ENCODE assay signal across 19 cellular contexts in the genomic region with DNA sequence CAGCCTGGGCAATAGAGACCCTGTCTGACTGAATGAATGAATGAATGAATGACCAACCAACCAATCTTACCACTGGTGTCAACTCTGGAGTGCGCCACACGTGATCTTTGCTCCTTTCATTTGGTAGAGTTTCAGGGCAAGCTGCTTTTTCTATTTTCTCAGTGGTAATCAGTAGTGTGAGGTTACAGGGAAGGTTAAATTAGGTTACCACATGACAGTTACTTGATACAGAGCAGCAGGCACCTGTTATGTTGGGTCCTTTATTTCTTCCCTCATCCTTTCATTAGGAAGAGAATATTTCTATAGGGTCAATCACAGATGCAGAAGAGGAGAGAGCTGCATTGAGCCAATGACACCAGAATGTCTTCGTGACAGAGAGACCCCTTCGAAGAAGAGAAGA.
DNase-seq lines count a peak whose midpoint lies in the region; ATAC-seq and TF ChIP-seq lines count a peak whose summit lies in the region.
"Had no signal": no experiment of that assay in that cellular context is flagged by ENCODE, and none has a peak within 500 bp of the region (broad histone marks: within the 10 kb centered on the region; RNA-seq: fewer than 3 reads in every experiment).

No MANE protein-coding gene starts in this region.

- no peak for TF ChIP-seq CTCF in WTC11 (IDR thresholded peaks at IDR 0.05)
- TF ChIP-seq CTCF in parathyroid adenoma (IDR thresholded peaks at IDR 0.05) = no peak

- H3K4me1 ChIP-seq in parathyroid adenoma = peaks cover 60% of the 10 kb centered on the region

- H3K27me3 Mint-ChIP-seq in WTC11 (ENCODE audit: low read depth) = no peaks in the 10 kb centered on the region
- H3K27me3 Mint-ChIP-seq: B cell had no signal

- peak; percentile 35 for ATAC-seq in GM19351 (IDR thresholded peaks at IDR 0.05; ENCODE audit: unreplicated experiment)
- ATAC-seq in WTC11 = no peak
- ATAC-seq in GM21825 (IDR thresholded peaks at IDR 0.05; ENCODE audit: unreplicated experiment) = no peak

- no peak overlapping the region for H3K4me3 Mint-ChIP-seq in WTC11
- H3K4me3 Mint-ChIP-seq: B cell; CD4-positive, alpha-beta T cell; CD8-positive, alpha-beta memory T cell had no signal

- H3K36me3 ChIP-seq in parathyroid adenoma (ENCODE audit: control insufficient read depth, insufficient read depth, low read length) = no peaks in the 10 kb centered on the region
- H3K36me3 ChIP-seq: BLaER1 had no signal

- peak overlapping the region; percentile 10; the same call in 1 of the 2 replicates for H3K27ac Mint-ChIP-seq in WTC11
- H3K27ac Mint-ChIP-seq: B cell; CD4-positive, alpha-beta T cell; CD8-positive, alpha-beta memory T cell had no signal

- H3K27ac ChIP-seq in parathyroid adenoma = peak overlapping the region; percentile 1
- H3K27ac ChIP-seq: 22Rv1, BLaER1, C4-2B, GM23248 had no signal

- peaks cover 38% of the 10 kb centered on the region for H3K4me1 Mint-ChIP-seq in WTC11
- H3K4me1 Mint-ChIP-seq: B cell had no signal

- H3K4me2 ChIP-seq in parathyroid adenoma (ENCODE audit: low read length) = no peak overlapping the region
- H3K4me2 ChIP-seq: BLaER1 had no signal

- no peak overlapping the region for H3K9ac ChIP-seq in parathyroid adenoma
- H3K9ac ChIP-seq: BLaER1, GM23248 had no signal

- POLR2A ChIA-PET in WTC11 (lab: Charles Lee) = no interaction called here

- no peaks in the 10 kb centered on the region for H3K9me3 ChIP-seq in parathyroid adenoma (ENCODE audit: control insufficient read depth, low read length)

- H3K9me3 Mint-ChIP-seq in WTC11 = peaks cover 16% of the 10 kb centered on the region

- H3K4me3 ChIP-seq in parathyroid adenoma (ENCODE audit: low read depth, low read length) = no peak overlapping the region
- H3K4me3 ChIP-seq: BLaER1, GM23248 had no signal

- DNase-seq in WTC11 (ENCODE audit: low spot score) = no peak
- DNase-seq in CD1c-positive myeloid dendritic cell (ENCODE audit: extremely low spot score) = no peak
- DNase-seq in OCI-M2 (lab: John Stamatoyannopoulos, UW; ENCODE audit: unreplicated experiment) = no peak
- DNase-seq: CD4-positive, alpha-beta T cell; CD8-positive, alpha-beta memory T cell; DMS 273 treated with DMSO at 0.1 percent for 48 hours; DMS79; EL; GDM1; GM23248; H7; HCEC 1CT had no signal

- no peaks in the 10 kb centered on the region for H3K27me3 ChIP-seq in parathyroid adenoma (ENCODE audit: control insufficient read depth, insufficient read depth, low read length)
- H3K27me3 ChIP-seq: BLaER1 had no signal

- H3K36me3 Mint-ChIP-seq in WTC11 = peaks cover 19% of the 10 kb centered on the region
- H3K36me3 Mint-ChIP-seq: CD8-positive, alpha-beta memory T cell had no signal

- CTCF ChIA-PET in WTC11 (lab: Charles Lee) = no interaction called here

- peaks cover 21% of the 10 kb centered on the region for H3K79me2 ChIP-seq in parathyroid adenoma

- H2AFZ ChIP-seq in parathyroid adenoma = no peak overlapping the region
- H2AFZ ChIP-seq: GM23248 had no signal

TF ChIP-seq in WTC11, 78 proteins besides CTCF, POLR2A, EP300 and RAD21:
- no peak for TF ChIP-seq E2F5 (CRISPR knock-in tag; IDR thresholded peaks at IDR 0.05)
- TF ChIP-seq NR3C1 (CRISPR knock-in tag; conservative IDR thresholded peaks at IDR 0.05; ENCODE audit: low read depth) = no peak
- TF ChIP-seq OVOL2 (CRISPR knock-in tag; IDR thresholded peaks at IDR 0.05; ENCODE audit: borderline replicate concordance) = no peak
TF ChIP-seq in WTC11: peak in this region for 0.
